ENCODE assay signal across 18 cellular contexts in genomic region chr11:31768744-31769143, GRCh38. TPM values are rescaled to one million over a fixed set of nuclear protein-coding genes. Genes with fewer than 3 reads are reported as not detected.
DNase-seq lines count a peak whose midpoint lies in the region; ATAC-seq and TF ChIP-seq lines count a peak whose summit lies in the region.
"Had no signal": no experiment of that assay in that cellular context is flagged by ENCODE, and none has a peak within 500 bp of the region (broad histone marks: within the 10 kb centered on the region; RNA-seq: fewer than 3 reads in every experiment).

No MANE protein-coding gene starts in this region.

- H3K27ac ChIP-seq in caudate nucleus (ENCODE audit: low read depth, low read length): peak overlapping the region; percentile 79
- H3K27ac ChIP-seq in layer of hippocampus (ENCODE audit: low read depth, low read length): peak overlapping the region; percentile 49
- no peak overlapping the region for H3K27ac ChIP-seq in gastrocnemius medialis
- H3K27ac ChIP-seq in heart right ventricle: no peak overlapping the region
- H3K27ac ChIP-seq: SJSA1 had no signal

- H3K27me3 ChIP-seq in layer of hippocampus (ENCODE audit: control insufficient read depth, insufficient read depth, low read length): no peaks in the 10 kb centered on the region
- no peaks in the 10 kb centered on the region for H3K27me3 ChIP-seq in gastrocnemius medialis
- peaks cover 0 to 6% (median 0%) of the 10 kb centered on the region in 7 donors for H3K27me3 ChIP-seq in heart right ventricle
- H3K27me3 ChIP-seq: BE2C, SJSA1 had no signal

- H3K4me1 ChIP-seq in gastrocnemius medialis (peaks cover 15 to 22% of the 10 kb centered on the region in 2 donors), heart right ventricle (peaks cover 0 to 5% (median 0%) of the 10 kb centered on the region in 9 donors)
- H3K4me1 ChIP-seq: BE2C, SJSA1 had no signal

- intact Hi-C loops in gastrocnemius medialis (cut with DNase I; ENCODE audit: low total_unique reads) (no loop called here), heart right ventricle (cut with DNase I) (no loop called here)

- no peak overlapping the region for H3K4me3 ChIP-seq in gastrocnemius medialis
- no peak overlapping the region for H3K4me3 ChIP-seq in heart right ventricle
- H3K4me3 ChIP-seq: SJSA1 had no signal

- ATAC-seq in gastrocnemius medialis (peak; percentile 60 to 80), heart right ventricle (no peak), GM18870 (IDR thresholded peaks at IDR 0.05; ENCODE audit: unreplicated experiment) (no peak)
- ATAC-seq: HepG2 had no signal

- WGBS in heart right ventricle, 2 donors: 87 to 90% methylated on average over 5 of the region's 5 CpGs

- no peak for TF ChIP-seq POLR2A in gastrocnemius medialis (IDR thresholded peaks at IDR 0.05)

- H3K36me3 ChIP-seq in gastrocnemius medialis: no peaks in the 10 kb centered on the region
- no peaks in the 10 kb centered on the region for H3K36me3 ChIP-seq in heart right ventricle
- H3K36me3 ChIP-seq: BE2C, SJSA1 had no signal

- in situ Hi-C loops in gastrocnemius medialis (cut with MboI; ENCODE audit: low sequenced_read_pairs in 4 of 4): no loop called here

- peak; percentile 17 for DNase-seq in NCI-H82 (lab: John Stamatoyannopoulos, UW)
- no peak for DNase-seq in NCI-H82 treated with DMSO at 0.1 percent for 48 hours (lab: John Stamatoyannopoulos, UW; ENCODE audit: unreplicated experiment)
- peak in 15 of 61 donors; percentile 1 to 72 (median 25) for DNase-seq in caudate nucleus (lab: John Stamatoyannopoulos, UW)
- peak in 1 of 2 donors; percentile 6 for DNase-seq in gastrocnemius medialis
- DNase-seq in heart right ventricle: no peak
- no peak for DNase-seq in activated CD4-positive, alpha-beta T cell treated with anti-CD3 and anti-CD28 coated beads, Interleukin-2, amount 50 U/mL, for 1 hour
- DNase-seq: BE2C; CD4-positive, CD25-positive, alpha-beta regulatory T cell; COR-L47; GF-D8; KBM-7; NCI-H146; NCI-H2029 treated with DMSO at 0.1 percent for 48 hours; NCI-H2171 had no signal

- TF ChIP-seq CTCF in gastrocnemius medialis (IDR thresholded peaks at IDR 0.05 in 4 of 5, conservative IDR thresholded peaks at IDR 0.05 in 1 of 5) (no peak), heart right ventricle (IDR thresholded peaks at IDR 0.05) (no peak)

- H3K9me3 ChIP-seq in gastrocnemius medialis: no peaks in the 10 kb centered on the region
- no peaks in the 10 kb centered on the region for H3K9me3 ChIP-seq in heart right ventricle
- H3K9me3 ChIP-seq: BE2C, SJSA1 had no signal

RNA-seq across cellular contexts. Expression of gene PAX6, which starts 42.4 kb away (rescaled TPM):
- total RNA-seq in gastrocnemius medialis (not detected), heart right ventricle (not detected)
- polyA plus RNA-seq in heart right ventricle: under 1 TPM in 1 of 2 donors, not detected in 1; 0.01 TPM
- total RNA-seq: CD4-positive, CD25-positive, alpha-beta regulatory T cell had no signal
- polyA plus RNA-seq: CD4-positive, CD25-positive, alpha-beta regulatory T cell had no signal

Comparison
In these comparisons a context has a peak if more than half of its experiments do, and no peak if none do; other contexts are left out.
1. H3K27ac ChIP-seq: peak in caudate nucleus (single experiment) and layer of hippocampus (single experiment); none in gastrocnemius medialis (0 of 4) and heart right ventricle (0 of 10).
2. ATAC-seq: peak in gastrocnemius medialis (2 of 2); none in heart right ventricle (0 of 8) and GM18870 (single experiment).